11 cellular contexts compared by ENCODE assay signal in genomic region chr10:44976352-44977198, GRCh38. TPM values are rescaled to one million over a fixed set of nuclear protein-coding genes. Genes with fewer than 3 reads are reported as not detected.
DNase-seq lines count a peak whose midpoint lies in the region; ATAC-seq, FAIRE-seq and TF ChIP-seq lines count a peak whose summit lies in the region.
"Had no signal": no experiment of that assay in that cellular context is flagged by ENCODE, and none has a peak within 500 bp of the region (broad histone marks: within the 10 kb centered on the region; RNA-seq: fewer than 3 reads in every experiment).

No MANE protein-coding gene starts in this region.

- H3K36me3 Mint-ChIP-seq in activated naive CD8-positive, alpha-beta T cell treated with anti-CD3 and anti-CD28 coated beads, Interleukin-2, amount 10 ng/mL, durations not matched to agents 7 days and 5 days: no peaks in the 10 kb centered on the region
- no peaks in the 10 kb centered on the region for H3K36me3 Mint-ChIP-seq in activated naive CD8-positive, alpha-beta T cell treated with anti-CD3 and anti-CD28 coated beads, Interleukin-2, amount 50 U/mL, for 24 hours (ENCODE audit: low read depth)
- H3K36me3 Mint-ChIP-seq: naive B cell had no signal

- ATAC-seq in activated naive CD8-positive, alpha-beta T cell treated with anti-CD3 and anti-CD28 coated beads, Interleukin-2, amount 10 ng/mL, durations not matched to agents 7 days and 5 days (ENCODE audit: low read depth): no peak
- ATAC-seq in activated naive CD8-positive, alpha-beta T cell treated with anti-CD3 and anti-CD28 coated beads, Interleukin-2, amount 50 U/mL, for 24 hours: no peak
- ATAC-seq in pancreas (peak in 2 of 4 donors; percentile 0), HG03469 (IDR thresholded peaks at IDR 0.05; ENCODE audit: unreplicated experiment) (no peak), HG03095 (IDR thresholded peaks at IDR 0.05; ENCODE audit: unreplicated experiment) (no peak)

- H3K4me3 Mint-ChIP-seq in activated naive CD8-positive, alpha-beta T cell treated with anti-CD3 and anti-CD28 coated beads, Interleukin-2, amount 10 ng/mL, durations not matched to agents 7 days and 5 days: no peak overlapping the region
- no peak overlapping the region for H3K4me3 Mint-ChIP-seq in activated naive CD8-positive, alpha-beta T cell treated with anti-CD3 and anti-CD28 coated beads, Interleukin-2, amount 50 U/mL, for 24 hours

- H3K4me3 ChIP-seq in fibroblast of the aortic adventitia (ENCODE audit: low read depth, low read length) (peak overlapping the region; percentile 82), pancreas (peak overlapping the region; percentile 63 to 97 (median 68)), vagina (peak overlapping the region; percentile 41 to 54)

- H3K27ac Mint-ChIP-seq in activated naive CD8-positive, alpha-beta T cell treated with anti-CD3 and anti-CD28 coated beads, Interleukin-2, amount 10 ng/mL, durations not matched to agents 7 days and 5 days: peak overlapping the region; percentile 40
- H3K27ac Mint-ChIP-seq in activated naive CD8-positive, alpha-beta T cell treated with anti-CD3 and anti-CD28 coated beads, Interleukin-2, amount 50 U/mL, for 24 hours: no peak overlapping the region

- H3K27me3 Mint-ChIP-seq in activated naive CD8-positive, alpha-beta T cell treated with anti-CD3 and anti-CD28 coated beads, Interleukin-2, amount 10 ng/mL, durations not matched to agents 7 days and 5 days: no peaks in the 10 kb centered on the region
- no peaks in the 10 kb centered on the region for H3K27me3 Mint-ChIP-seq in activated naive CD8-positive, alpha-beta T cell treated with anti-CD3 and anti-CD28 coated beads, Interleukin-2, amount 50 U/mL, for 24 hours

- H3K36me3 ChIP-seq in pancreas (peaks cover 0 to 8% (median 6%) of the 10 kb centered on the region in 3 donors), vagina (peaks cover 0 to 4% of the 10 kb centered on the region in 2 donors)

- no peak for TF ChIP-seq POLR2A in vagina (IDR thresholded peaks at IDR 0.05)

- intact Hi-C loops in pancreas (cut with DNase I): no loop called here
- intact Hi-C loops in vagina (cut with DNase I): no loop called here

- peaks cover 6% of the 10 kb centered on the region for H3K4me1 Mint-ChIP-seq in activated naive CD8-positive, alpha-beta T cell treated with anti-CD3 and anti-CD28 coated beads, Interleukin-2, amount 10 ng/mL, durations not matched to agents 7 days and 5 days
- peaks cover 27% of the 10 kb centered on the region for H3K4me1 Mint-ChIP-seq in activated naive CD8-positive, alpha-beta T cell treated with anti-CD3 and anti-CD28 coated beads, Interleukin-2, amount 50 U/mL, for 24 hours

- no peaks in the 10 kb centered on the region for H3K27me3 ChIP-seq in pancreas
- H3K27me3 ChIP-seq in vagina: no peaks in the 10 kb centered on the region

- POLR2A ChIA-PET in activated naive CD8-positive, alpha-beta T cell treated with anti-CD3 and anti-CD28 coated beads, Interleukin-2, amount 10 ng/mL, durations not matched to agents 7 days and 5 days (lab: Charles Lee): interaction anchor here (1.4 to 3.5 kb wide), 2 partner anchors 19 to 44 kb away, joined by 3 to 9 read pairs; no protein-coding TSS in a partner anchor

- no peaks in the 10 kb centered on the region for H3K9me3 ChIP-seq in pancreas
- H3K9me3 ChIP-seq in vagina: no peaks in the 10 kb centered on the region

- H3K4me1 ChIP-seq in pancreas: peaks cover 35 to 38% (median 37%) of the 10 kb centered on the region in 3 donors
- H3K4me1 ChIP-seq in vagina: peaks cover 65% of the 10 kb centered on the region

- TF ChIP-seq CTCF in fibroblast of the aortic adventitia (IDR thresholded peaks at IDR 0.05; ENCODE audit: insufficient read depth, low read length) (no peak), pancreas (IDR thresholded peaks at IDR 0.05) (no peak), vagina (IDR thresholded peaks at IDR 0.05) (no peak)

- WGBS in pancreas, 2 donors: 17 to 24% methylated on average over 9 of the region's 9 CpGs

- H3K27ac ChIP-seq in pancreas (peak overlapping the region; percentile 82 to 97 (median 90)), vagina (peak overlapping the region; percentile 95)

- DNase-seq in activated naive CD8-positive, alpha-beta T cell treated with anti-CD3 and anti-CD28 coated beads, Interleukin-2, amount 10 ng/mL, durations not matched to agents 7 days and 5 days: no peak
- DNase-seq in activated naive CD8-positive, alpha-beta T cell treated with anti-CD3 and anti-CD28 coated beads, Interleukin-2, amount 50 U/mL, for 24 hours: no peak
- DNase-seq in fibroblast of the aortic adventitia (ENCODE audit: low read depth) (peak; percentile 32), pancreas (peak in 3 of 6 donors; percentile 33 to 63 (median 36)), vagina (ENCODE audit: extremely low spot score in 2 of 2) (no peak), NCI-H524 treated with DMSO at 0.1 percent for 48 hours (lab: John Stamatoyannopoulos, UW) (no peak)
- DNase-seq: activated naive CD4-positive, alpha-beta T cell treated with Interleukin-2 at 50 U/mL for 16 hours; Karpas-422; naive B cell had no signal

- FAIRE-seq in pancreas (lab: Jason Lieb, UNC): no peak

- no peaks in the 10 kb centered on the region for H3K9me3 Mint-ChIP-seq in activated naive CD8-positive, alpha-beta T cell treated with anti-CD3 and anti-CD28 coated beads, Interleukin-2, amount 10 ng/mL, durations not matched to agents 7 days and 5 days
- no peaks in the 10 kb centered on the region for H3K9me3 Mint-ChIP-seq in activated naive CD8-positive, alpha-beta T cell treated with anti-CD3 and anti-CD28 coated beads, Interleukin-2, amount 50 U/mL, for 24 hours
- H3K9me3 Mint-ChIP-seq: naive B cell had no signal

RNA-seq across cellular contexts. Expression of gene DEPP1, which starts 2.0 kb away (rescaled TPM):
- total RNA-seq in activated naive CD8-positive, alpha-beta T cell treated with anti-CD3 and anti-CD28 coated beads, Interleukin-2, amount 10 ng/mL, durations not matched to agents 7 days and 5 days: under 1 TPM in 1 of 2 experiments, not detected in 1; 0.23 TPM
- total RNA-seq in fibroblast of the aortic adventitia (ENCODE audit: low replicate concordance): 17.3 and 73.8 TPM in 2 replicates
- total RNA-seq in pancreas: 100 to 1,000 TPM in 4 of 6 donors, 10 to 100 TPM in 2; 68.9 to 222 (median 150) TPM
- polyA plus RNA-seq in pancreas: 100 to 1,000 TPM; 217 to 270 TPM
- total RNA-seq in vagina: 155 TPM

RNA-seq across cellular contexts. Expression of gene RASSF4, which starts 17.0 kb away (rescaled TPM):
- 1 to 10 TPM; 3.0 to 3.1 TPM for total RNA-seq in activated naive CD8-positive, alpha-beta T cell treated with anti-CD3 and anti-CD28 coated beads, Interleukin-2, amount 10 ng/mL, durations not matched to agents 7 days and 5 days
- total RNA-seq in fibroblast of the aortic adventitia (ENCODE audit: low replicate concordance) (1.9 and 3.8 TPM in 2 replicates), pancreas (10 to 100 TPM; 13.9 to 76.8 (median 35.7) TPM), vagina (29.2 TPM)
- 100 to 1,000 TPM in 1 of 2 donors, 10 to 100 TPM in 1; 85.1 to 100 TPM for polyA plus RNA-seq in pancreas

RNA-seq across cellular contexts. Expression of gene ZNF22, which starts 24.1 kb away (rescaled TPM):
- total RNA-seq in activated naive CD8-positive, alpha-beta T cell treated with anti-CD3 and anti-CD28 coated beads, Interleukin-2, amount 10 ng/mL, durations not matched to agents 7 days and 5 days: 10 to 100 TPM; 42.8 TPM
- total RNA-seq in fibroblast of the aortic adventitia (ENCODE audit: low replicate concordance) (4.4 and 16.6 TPM in 2 replicates), pancreas (10 to 100 TPM; 12.9 to 21.8 (median 20.0) TPM), vagina (20.6 TPM)
- 10 to 100 TPM; 12.6 to 18.9 TPM for polyA plus RNA-seq in pancreas

Comparison
In these comparisons a context has a peak if more than half of its experiments do, and no peak if none do; other contexts are left out.
1. RNA of gene DEPP1, which starts 2.0 kb away (total RNA-seq): 68.9 to 222 TPM in pancreas, 155 TPM in vagina (single experiment) and 17.3 to 73.8 TPM in fibroblast of the aortic adventitia; 0.23 TPM in activated naive CD8-positive, alpha-beta T cell treated with anti-CD3 and anti-CD28 coated beads, Interleukin-2, amount 10 ng/mL, durations not matched to agents 7 days and 5 days; every median in the first group is over 10 times any median in the second.
2. Peak in every context shown above with its lines, with median percentiles within 50 percentile points of each other: H3K4me3 ChIP-seq.